Comparison of ENCODE assay signal across 17 cellular contexts in genomic region chr19:10884273-10884672, GRCh38. TPM values are rescaled to one million over a fixed set of nuclear protein-coding genes. Genes with fewer than 3 reads are reported as not detected.
DNase-seq lines count a peak whose midpoint lies in the region; ATAC-seq and TF ChIP-seq lines count a peak whose summit lies in the region.
"Had no signal": no experiment of that assay in that cellular context is flagged by ENCODE, and none has a peak within 500 bp of the region (broad histone marks: within the 10 kb centered on the region; RNA-seq: fewer than 3 reads in every experiment).

No MANE protein-coding gene starts in this region.

- peaks cover 82% of the 10 kb centered on the region for H3K4me1 Mint-ChIP-seq in nephron progenitor cell

- TF ChIP-seq CTCF in choroid plexus epithelial cell (conservative IDR thresholded peaks at IDR 0.05; ENCODE audit: low read depth, low read length), result no peak
- no peak for TF ChIP-seq CTCF in nephron progenitor cell (IDR thresholded peaks at IDR 0.05)

- no peaks in the 10 kb centered on the region for H3K27me3 ChIP-seq in MG63
- H3K27me3 ChIP-seq: thyroid gland had no signal

- no peaks in the 10 kb centered on the region for H3K36me3 Mint-ChIP-seq in nephron progenitor cell (ENCODE audit: low read depth)
- H3K36me3 Mint-ChIP-seq: WTC11 had no signal

- peaks cover 3% of the 10 kb centered on the region for H3K27me3 Mint-ChIP-seq in nephron progenitor cell (ENCODE audit: low read depth, poor library complexity)

- no peak for ATAC-seq in GM21526 (IDR thresholded peaks at IDR 0.05; ENCODE audit: low FRiP score, unreplicated experiment)
- ATAC-seq in GM18867 (IDR thresholded peaks at IDR 0.05; ENCODE audit: unreplicated experiment), result no peak
- no peak for ATAC-seq in HG02870 (IDR thresholded peaks at IDR 0.05; ENCODE audit: unreplicated experiment)
- ATAC-seq: activated T-cell treated with anti-CD3 and anti-CD28 coated beads, Interleukin-2, amount 50 U/mL, for 72 hours; WTC11 had no signal

- peak; percentile 72 for DNase-seq in AG08396 (ENCODE audit: low spot score)
- peak; percentile 59 for DNase-seq in MG63
- DNase-seq in choroid plexus epithelial cell (ENCODE audit: low read depth), result peak; percentile 25
- DNase-seq in nephron progenitor cell, result no peak
- DNase-seq in HuH-7.5 (ENCODE audit: low spot score), result no peak
- DNase-seq: ACHN; activated T-cell treated with anti-CD3 and anti-CD28 coated beads, Interleukin-2, amount 50 U/mL, for 72 hours; DND-41; NCI-H510A; SIG-M5; thyroid gland had no signal

- H3K27ac Mint-ChIP-seq in nephron progenitor cell, result no peak overlapping the region
- H3K27ac Mint-ChIP-seq: activated T-cell treated with anti-CD3 and anti-CD28 coated beads, Interleukin-2, amount 50 U/mL, for 72 hours had no signal

- H3K9me3 ChIP-seq in MG63, result no peaks in the 10 kb centered on the region
- H3K9me3 ChIP-seq: thyroid gland had no signal

- no peaks in the 10 kb centered on the region for H3K9me3 Mint-ChIP-seq in nephron progenitor cell
- H3K9me3 Mint-ChIP-seq: activated T-cell treated with anti-CD3 and anti-CD28 coated beads, Interleukin-2, amount 50 U/mL, for 72 hours; WTC11 had no signal

- H3K4me3 Mint-ChIP-seq in nephron progenitor cell, result peak overlapping the region; percentile 34
- H3K4me3 Mint-ChIP-seq: activated T-cell treated with anti-CD3 and anti-CD28 coated beads, Interleukin-2, amount 50 U/mL, for 72 hours; WTC11 had no signal

- no peak overlapping the region for H3K4me3 ChIP-seq in MG63
- H3K4me3 ChIP-seq in choroid plexus epithelial cell (ENCODE audit: low read depth, low read length), result no peak overlapping the region
- H3K4me3 ChIP-seq: skin epidermis, thyroid gland had no signal

- peaks cover 12% of the 10 kb centered on the region for H3K36me3 ChIP-seq in MG63
- H3K36me3 ChIP-seq: thyroid gland had no signal

RNA-seq across cellular contexts. Expression of gene CARM1, which starts 12.9 kb away (rescaled TPM):
- 28.9 and 45.7 TPM in 2 replicates for total RNA-seq in MG63 (2014; rRNA removed; shearing (Covaris generic); ENCODE audit: low replicate concordance)

RNA-seq across cellular contexts. Expression of gene C19orf38, which starts 36.1 kb away (rescaled TPM):
- 0.30 TPM in 1 of 2 replicates, not detected in the other for total RNA-seq in MG63 (2014; rRNA removed; shearing (Covaris generic); ENCODE audit: low replicate concordance)
- total RNA-seq: epithelial cell of proximal tubule, WTC11 had no signal

RNA-seq across cellular contexts. Expression of gene YIPF2, which starts 44.2 kb away (rescaled TPM):
- total RNA-seq in MG63 (2014; rRNA removed; shearing (Covaris generic); ENCODE audit: low replicate concordance), result 74.6 and 82.8 TPM in 2 replicates

RNA-seq across cellular contexts. Expression of gene TIMM29, which starts 44.3 kb away (rescaled TPM):
- 29.3 and 39.2 TPM in 2 replicates for total RNA-seq in MG63 (2014; rRNA removed; shearing (Covaris generic); ENCODE audit: low replicate concordance)

RNA-seq across cellular contexts. Expression of gene TMED1, which starts 48.3 kb away (rescaled TPM):
- 112 and 120 TPM in 2 replicates for total RNA-seq in MG63 (2014; rRNA removed; shearing (Covaris generic); ENCODE audit: low replicate concordance)

Comparison
In these comparisons a context has a peak if more than half of its experiments do, and no peak if none do; other contexts are left out.
1. DNase-seq: peak in AG08396 (single experiment), MG63 (single experiment) and choroid plexus epithelial cell (single experiment); none in nephron progenitor cell (single experiment) and HuH-7.5 (single experiment).